In the genomic region with DNA sequence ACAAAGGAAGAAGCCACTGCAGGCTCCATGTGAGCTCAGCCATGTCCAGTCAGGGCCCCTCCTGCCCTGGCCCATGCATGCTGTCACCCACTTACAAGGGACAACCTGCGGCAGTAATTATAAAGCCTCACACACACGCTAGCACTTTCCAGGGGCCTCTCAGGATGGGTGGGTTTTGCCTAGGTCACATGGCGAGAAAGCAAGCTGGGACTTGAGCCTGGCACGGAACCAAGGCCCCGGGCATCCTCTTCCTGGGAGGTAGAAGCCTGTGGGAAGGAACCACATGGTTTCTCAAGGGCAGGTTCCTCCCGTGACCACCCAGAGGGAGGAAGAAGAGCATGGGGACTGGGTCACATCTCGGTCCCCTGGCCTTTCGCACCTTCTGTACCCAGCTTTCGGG, we compare ENCODE assay signal across 15 cellular contexts. TPM values are rescaled to one million over a fixed set of nuclear protein-coding genes. Genes with fewer than 3 reads are reported as not detected.
DNase-seq lines count a peak whose midpoint lies in the region; ATAC-seq, FAIRE-seq and TF ChIP-seq lines count a peak whose summit lies in the region.
"Had no signal": no experiment of that assay in that cellular context is flagged by ENCODE, and none has a peak within 500 bp of the region (broad histone marks: within the 10 kb centered on the region; RNA-seq: fewer than 3 reads in every experiment).

No MANE protein-coding gene starts in this region.

- H3K9ac ChIP-seq in neuronal stem cell (ENCODE audit: low read depth, low read length, poor library complexity): no peak overlapping the region
- H3K9ac ChIP-seq: GM23248 had no signal

- no peak overlapping the region for H2BK15ac ChIP-seq in neuronal stem cell (ENCODE audit: low read length)

- H2BK12ac ChIP-seq in neuronal stem cell (ENCODE audit: low read length): no peak overlapping the region

- 82 to 87% methylated on average over 9 of the region's 9 CpGs for WGBS in aorta, 2 donors
- no CpG with 5 or more reads among the region's 9 CpGs for WGBS in neuronal stem cell (ENCODE audit: extremely low coverage in 2 of 2, insufficient read length in 2 of 2, insufficient replicate concordance in 1 of 2), 2 donors

- no peak overlapping the region for H4K8ac ChIP-seq in neuronal stem cell (ENCODE audit: low read depth, low read length)

- H3K4me1 ChIP-seq in neutrophil (ENCODE audit: control insufficient read depth in 1 of 2, insufficient read depth in 1 of 2, low read depth in 1 of 2, low read length in 1 of 2): peaks cover 48 to 58% of the 10 kb centered on the region in 2 experiments
- no peaks in the 10 kb centered on the region for H3K4me1 ChIP-seq in aorta (ENCODE audit: control insufficient read depth in 1 of 2, insufficient read depth in 2 of 2, low read length in 2 of 2)
- H3K4me1 ChIP-seq in neuronal stem cell (ENCODE audit: control insufficient read depth in 2 of 2, insufficient read depth in 1 of 2, low read depth in 1 of 2, low read length in 2 of 2): no peaks in the 10 kb centered on the region

- H3K27ac ChIP-seq in neutrophil (peak overlapping the region; percentile 74), aorta (ENCODE audit: low read depth in 1 of 2, low read length in 2 of 2) (no peak overlapping the region), neuronal stem cell (replicated peaks; ENCODE audit: low read length) (no peak overlapping the region)
- H3K27ac ChIP-seq: GM23248 had no signal

- FAIRE-seq in bronchial epithelial cell (lab: Jason Lieb, UNC): no peak

- H2AFZ ChIP-seq in neuronal stem cell (ENCODE audit: low read length): no peak overlapping the region
- H2AFZ ChIP-seq: GM23248 had no signal

- H3K4me3 ChIP-seq in bronchial epithelial cell (ENCODE audit: low read depth, low read length): no peak overlapping the region
- H3K4me3 ChIP-seq in neutrophil (ENCODE audit: low read depth in 1 of 2, low read length in 1 of 2): no peak overlapping the region
- H3K4me3 ChIP-seq in aorta (ENCODE audit: low read length in 2 of 2): no peak overlapping the region
- H3K4me3 ChIP-seq in neuronal stem cell (ENCODE audit: low read length in 2 of 2): no peak overlapping the region
- H3K4me3 ChIP-seq: GM23248 had no signal

- TF ChIP-seq CTCF in bronchial epithelial cell (IDR thresholded peaks at IDR 0.05; ENCODE audit: insufficient read depth, low read length, severe bottlenecking) (no peak), neutrophil (IDR thresholded peaks at IDR 0.05) (no peak)

- H3K14ac ChIP-seq in neuronal stem cell (ENCODE audit: low read length): no peak overlapping the region

- no peak overlapping the region for H3K4me2 ChIP-seq in neuronal stem cell (ENCODE audit: insufficient read depth, low read length, poor library complexity, severe bottlenecking)

- ATAC-seq in aorta (ENCODE audit: low FRiP score): no peak
- no peak for ATAC-seq in HG03025 (IDR thresholded peaks at IDR 0.05; ENCODE audit: low FRiP score, unreplicated experiment)

- intact Hi-C loops in aorta (cut with DNase I): no loop called here

- no peak overlapping the region for H3K18ac ChIP-seq in neuronal stem cell (ENCODE audit: low read length)

- H3K23ac ChIP-seq in neuronal stem cell (ENCODE audit: low read depth, low read length, poor library complexity): no peak overlapping the region

- no peak overlapping the region for H3K4ac ChIP-seq in neuronal stem cell (ENCODE audit: low read length)

- H4K91ac ChIP-seq in neuronal stem cell (ENCODE audit: low read depth, low read length, poor library complexity): no peak overlapping the region

- no peak overlapping the region for H2BK120ac ChIP-seq in neuronal stem cell (ENCODE audit: low read depth, low read length)

- H2AK5ac ChIP-seq in neuronal stem cell (ENCODE audit: low read depth, low read length): no peak overlapping the region

- peaks cover 4% of the 10 kb centered on the region for H3K79me1 ChIP-seq in neuronal stem cell (ENCODE audit: low read depth, low read length)

- H3K9me3 ChIP-seq in neutrophil: no peaks in the 10 kb centered on the region
- no peaks in the 10 kb centered on the region for H3K9me3 ChIP-seq in aorta (ENCODE audit: control insufficient read depth, low read length)
- H3K9me3 ChIP-seq in neuronal stem cell (replicated peaks in 1 of 2; ENCODE audit: control insufficient read depth in 2 of 2, insufficient read depth in 1 of 2, low read depth in 1 of 2, low read length in 2 of 2): no peaks in the 10 kb centered on the region

- peak; percentile 81 for DNase-seq in DMS79 (lab: John Stamatoyannopoulos, UW)
- DNase-seq in NCI-H2171 (lab: John Stamatoyannopoulos, UW): peak; percentile 47
- DNase-seq in bronchial epithelial cell (ENCODE audit: low read depth): peak; percentile 69
- no peak for DNase-seq in aorta
- DNase-seq in neuronal stem cell (ENCODE audit: low spot score): no peak
- DNase-seq in kidney glomerular epithelial cell (lab: John Stamatoyannopoulos, UW): no peak
- DNase-seq: activated CD4-positive, alpha-beta T cell treated with anti-CD3 and anti-CD28 coated beads for 4 hours; activated naive CD4-positive, alpha-beta T cell treated with anti-CD3 and anti-CD28 coated beads, Interleukin-2, amount 50 U/mL, for 16 hours; foreskin melanocyte; GM23248; naive B cell; T-helper 9 cell had no signal

- H2BK5ac ChIP-seq in neuronal stem cell (ENCODE audit: low read length): no peak overlapping the region

- peaks cover 23% of the 10 kb centered on the region for H3K36me3 ChIP-seq in bronchial epithelial cell (ENCODE audit: control insufficient read depth, insufficient read depth, low read length)
- H3K36me3 ChIP-seq in neutrophil: peaks cover 29% of the 10 kb centered on the region
- peaks cover 0 to 4% of the 10 kb centered on the region in 2 donors for H3K36me3 ChIP-seq in aorta (ENCODE audit: control insufficient read depth in 1 of 2, insufficient read depth in 2 of 2, low read length in 1 of 2)
- H3K36me3 ChIP-seq in neuronal stem cell (replicated peaks in 1 of 2; ENCODE audit: control insufficient read depth in 2 of 2, insufficient read depth in 2 of 2, low read length in 2 of 2): peaks cover 20 to 43% of the 10 kb centered on the region in 2 donors

- H3K27me3 ChIP-seq in bronchial epithelial cell (ENCODE audit: control insufficient read depth, insufficient read depth, low read length) (no peaks in the 10 kb centered on the region), neutrophil (no peaks in the 10 kb centered on the region), aorta (ENCODE audit: control insufficient read depth in 1 of 2, insufficient read depth in 2 of 2, low read length in 1 of 2) (no peaks in the 10 kb centered on the region), neuronal stem cell (ENCODE audit: control insufficient read depth in 3 of 3, insufficient read depth in 3 of 3, low read depth in 1 of 3, low read length in 3 of 3) (peaks cover 0 to 6% (median 0%) of the 10 kb centered on the region in 3 experiments)

RNA-seq across cellular contexts. Expression of a gene that starts 7.0 kb away (rescaled TPM):
- total RNA-seq in bronchial epithelial cell: 2.4 and 3.8 TPM in 2 replicates
- total RNA-seq in aorta: 10 to 100 TPM in 1 of 2 donors, 1 to 10 TPM in 1; 7.0 to 10.6 TPM
- 1 to 10 TPM; 1.6 to 4.1 TPM for polyA plus RNA-seq in aorta
- polyA plus RNA-seq in neuronal stem cell (2013, experiment 1 of 2): 7.0 TPM
- polyA plus RNA-seq in neuronal stem cell (2013, experiment 2 of 2): 8.3 TPM

RNA-seq across cellular contexts. Expression of a gene that starts 7.8 kb away (rescaled TPM):
- total RNA-seq in bronchial epithelial cell (25.5 and 29.5 TPM in 2 replicates), aorta (10 to 100 TPM; 31.8 to 41.3 TPM)
- 10 to 100 TPM; 24.9 to 34.1 TPM for polyA plus RNA-seq in aorta
- 40.5 TPM for polyA plus RNA-seq in neuronal stem cell (2013, experiment 1 of 2)
- 39.6 TPM for polyA plus RNA-seq in neuronal stem cell (2013, experiment 2 of 2)

RNA-seq across cellular contexts. Expression of a gene that starts 22.5 kb away (rescaled TPM):
- under 0.01 and 0.26 TPM in 2 replicates for total RNA-seq in bronchial epithelial cell
- not detected for total RNA-seq in aorta
- not detected for polyA plus RNA-seq in aorta
- polyA plus RNA-seq in neuronal stem cell (2013, experiment 1 of 2): 0.14 TPM
- polyA plus RNA-seq in neuronal stem cell (2013, experiment 2 of 2): 0.14 TPM
- total RNA-seq: GM23248, lower leg skin had no signal
- polyA plus RNA-seq: GM23248 had no signal

RNA-seq across cellular contexts. Expression of a gene that starts 32.1 kb away (rescaled TPM):
- total RNA-seq in bronchial epithelial cell (7.9 and 8.4 TPM in 2 replicates), aorta (1 to 10 TPM; 5.4 to 5.9 TPM)
- 1 to 10 TPM in 1 of 2 donors, under 1 TPM in 1; 0.82 to 2.1 TPM for polyA plus RNA-seq in aorta
- 10.1 TPM for polyA plus RNA-seq in neuronal stem cell (2013, experiment 1 of 2)
- 10.1 TPM for polyA plus RNA-seq in neuronal stem cell (2013, experiment 2 of 2)

Comparison
In these comparisons a context has a peak if more than half of its experiments do, and no peak if none do; other contexts are left out.
1. DNase-seq: peak in DMS79 (single experiment), NCI-H2171 (single experiment) and bronchial epithelial cell (single experiment); none in aorta (0 of 2), neuronal stem cell (single experiment) and kidney glomerular epithelial cell (single experiment).